In the genomic region with DNA sequence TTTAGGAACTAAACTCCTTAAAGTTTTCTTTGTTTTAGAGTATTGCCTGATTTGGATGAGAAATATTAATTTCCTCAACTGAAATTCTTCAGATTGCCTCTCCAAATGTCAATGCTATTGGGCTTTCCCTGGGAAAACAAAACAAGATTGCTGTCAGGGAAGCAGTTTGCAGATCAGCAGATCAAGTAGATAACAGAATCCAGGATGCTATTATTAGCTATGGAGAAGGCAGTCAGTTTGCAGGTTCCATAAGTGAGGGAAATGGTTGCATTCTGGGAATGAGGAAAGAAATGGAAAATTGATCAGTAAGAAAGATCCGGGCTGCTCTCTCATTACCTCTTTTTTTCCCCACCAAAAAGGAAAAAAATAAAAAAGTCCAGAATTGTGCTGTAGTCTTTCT, we compare ENCODE assay signal across 11 cellular contexts. TPM values are rescaled to one million over a fixed set of nuclear protein-coding genes. Genes with fewer than 3 reads are reported as not detected.
"Had no signal": no experiment of that assay in that cellular context is flagged by ENCODE, and none has a peak within 500 bp of the region (broad histone marks: within the 10 kb centered on the region; RNA-seq: fewer than 3 reads in every experiment).

No MANE protein-coding gene starts in this region.

- H3K9me3 ChIP-seq: HAP-1 had no signal

- ATAC-seq: HCT116, HepG2 had no signal

- H3K27ac ChIP-seq: GM23248, HL-60 had no signal

- H3K36me3 ChIP-seq: HAP-1 had no signal

- DNase-seq: GM23248, GOT3, H7, HFFc6 had no signal

- H2AFZ ChIP-seq: GM23248 had no signal

- H3K4me3 ChIP-seq: GM23248, HAP-1 had no signal

- H3K9ac ChIP-seq: GM23248 had no signal

RNA-seq across cellular contexts. Expression of a gene that starts 11.0 kb away (rescaled TPM):
- total RNA-seq: GM23248, H4, H7, HepG2, HFFc6, HT1080 had no signal
- polyA plus RNA-seq: GM23248, HepG2, IgD-negative memory B cell had no signal
